In the genomic region with DNA sequence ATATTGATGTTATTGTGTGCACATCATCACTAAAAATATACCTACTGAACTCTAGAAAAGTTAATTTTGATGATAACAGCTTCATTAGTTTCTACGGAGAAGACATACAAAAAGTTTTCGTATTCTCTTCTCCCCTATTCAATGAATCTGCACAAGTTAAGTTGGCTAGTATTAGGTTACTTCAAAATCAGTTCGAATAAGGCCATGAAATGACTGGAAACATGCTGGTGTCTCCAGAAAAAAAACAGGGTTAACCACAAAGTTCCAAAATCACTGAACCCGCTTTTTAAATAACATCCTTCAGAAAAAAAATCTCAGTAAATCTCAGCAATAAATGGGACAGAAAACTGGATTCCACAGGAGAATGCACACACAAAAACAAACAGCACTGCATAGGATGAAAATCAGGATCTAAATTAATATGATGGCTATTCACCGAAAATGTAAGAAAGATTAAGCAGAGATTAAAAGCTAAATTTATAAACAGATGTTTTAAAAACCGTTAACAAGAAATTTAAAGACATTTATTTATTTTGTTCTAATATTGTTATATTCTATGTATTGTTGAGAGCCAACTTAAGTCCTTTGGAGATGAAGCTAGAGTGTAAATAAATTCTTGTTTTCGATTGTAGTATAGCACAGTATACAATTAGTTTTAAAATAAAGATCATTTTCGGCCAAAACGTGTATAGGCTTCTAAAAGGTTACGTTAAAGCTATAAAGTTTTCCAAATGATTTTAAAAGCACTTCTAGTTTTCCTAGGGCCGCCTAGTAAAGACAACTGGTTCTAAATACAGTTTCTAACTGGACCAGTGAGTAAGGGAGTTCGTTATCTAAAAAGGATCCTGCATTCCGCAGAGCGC, we compare ENCODE assay signal across 10 cellular contexts. TPM values are rescaled to one million over a fixed set of nuclear protein-coding genes. Genes with fewer than 3 reads are reported as not detected.
A peak's percentile ranks its signal among the peaks of the same experiment; 100 is the strongest.
DNase-seq lines count a peak whose midpoint lies in the region; ATAC-seq, FAIRE-seq and TF ChIP-seq lines count a peak whose summit lies in the region.
"Had no signal": no experiment of that assay in that cellular context is flagged by ENCODE, and none has a peak within 500 bp of the region (broad histone marks: within the 10 kb centered on the region; RNA-seq: fewer than 3 reads in every experiment).

No MANE protein-coding gene starts in this region.

- no peak for TF ChIP-seq EP300 in A549 (IDR thresholded peaks at IDR 0.05)

- no peak for DNase-seq in A549 (ENCODE audit: low read depth in 1 of 2, low spot score in 1 of 2)
- DNase-seq in Karpas-422: no peak
- DNase-seq in dorsolateral prefrontal cortex: no peak
- no peak for DNase-seq in natural killer cell treated with Interleukin-12 subunit alpha and Interleukin-12 subunit beta and Interleukin-15 and Interleukin-18, amount 100 ng/mL, for 72 hours (ENCODE audit: low spot score)
- no peak for DNase-seq in NCI-H526 treated with DMSO at 0.1 percent for 48 hours (lab: John Stamatoyannopoulos, UW)
- DNase-seq in hepatic stellate cell (ENCODE audit: low spot score): no peak
- no peak for DNase-seq in NAMALWA (ENCODE audit: low spot score)

- intact Hi-C loops in dorsolateral prefrontal cortex (cut with DNase I): loop anchor here (1.0 to 10.0 kb wide), 7 partner anchors 42 to 211 kb away; a partner anchor contains a TSS

- peak; percentile 43 for FAIRE-seq in A549 (lab: Jason Lieb, UNC)
- FAIRE-seq: G401.6 had no signal

- H3K4me3 Mint-ChIP-seq in natural killer cell treated with Interleukin-12 subunit alpha and Interleukin-12 subunit beta and Interleukin-15 and Interleukin-18, amount 100 ng/mL, for 72 hours: peak overlapping the region; percentile 64

- H3K79me2 ChIP-seq in Karpas-422 (ENCODE audit: low read length): no peaks in the 10 kb centered on the region

- no peaks in the 10 kb centered on the region for H3K27me3 ChIP-seq in Karpas-422 (ENCODE audit: low read length)
- H3K27me3 ChIP-seq in dorsolateral prefrontal cortex: no peaks in the 10 kb centered on the region

- ATAC-seq in A549: no peak
- no peak for ATAC-seq in natural killer cell treated with Interleukin-12 subunit alpha and Interleukin-12 subunit beta and Interleukin-15 and Interleukin-18, amount 100 ng/mL, for 72 hours
- ATAC-seq in GM19328 (IDR thresholded peaks at IDR 0.05; ENCODE audit: unreplicated experiment): no peak

- TF ChIP-seq RAD21 in A549 (conservative IDR thresholded peaks at IDR 0.05 in 1 of 2, IDR thresholded peaks at IDR 0.05 in 1 of 2): no peak

- no peak for TF ChIP-seq POLR2A in A549 (IDR thresholded peaks at IDR 0.05; ENCODE audit: low read length)

- H3K36me3 ChIP-seq in Karpas-422 (ENCODE audit: insufficient read depth, low read length): no peaks in the 10 kb centered on the region
- H3K36me3 ChIP-seq: neutrophil had no signal

- WGBS in A549 (ENCODE audit: missing lambda C conversion rate): 37% methylated on average over 14 of the region's 14 CpGs

- TF ChIP-seq CTCF in A549 (IDR thresholded peaks at IDR 0.05): no peak
- TF ChIP-seq CTCF in dorsolateral prefrontal cortex (IDR thresholded peaks at IDR 0.05 in 54 of 56, conservative IDR thresholded peaks at IDR 0.05 in 2 of 56; ENCODE audit: low read depth in 1 of 56, partially characterized antibody in 56 of 56): peak in 4 of 56 donors; percentile 3 to 19 (median 7)

- peak overlapping the region; percentile 85 for H3K4me2 ChIP-seq in A549
- H3K4me2 ChIP-seq in Karpas-422 (ENCODE audit: low read depth, low read length, poor library complexity, severe bottlenecking): peak overlapping the region; percentile 67

- no peaks in the 10 kb centered on the region for H3K36me3 Mint-ChIP-seq in natural killer cell treated with Interleukin-12 subunit alpha and Interleukin-12 subunit beta and Interleukin-15 and Interleukin-18, amount 100 ng/mL, for 72 hours

- no peak overlapping the region for H2AFZ ChIP-seq in Karpas-422 (ENCODE audit: low read length)

- CTCF ChIA-PET in A549 (lab: Yijun Ruan, JAX): interaction anchor here (0.8 to 6.3 kb wide), 17 partner anchors 9 to 207 kb away, joined by 3 to 207 read pairs (median 7); a partner anchor contains a TSS

- H3K9me3 Mint-ChIP-seq in natural killer cell treated with Interleukin-12 subunit alpha and Interleukin-12 subunit beta and Interleukin-15 and Interleukin-18, amount 100 ng/mL, for 72 hours: no peaks in the 10 kb centered on the region

- H3K27ac ChIP-seq in A549 (peak overlapping the region; percentile 65 to 73; a peak in 4 of 6 replicates), Karpas-422 (ENCODE audit: low read length) (no peak overlapping the region), dorsolateral prefrontal cortex (peak overlapping the region; percentile 61 to 97 (median 92))
- H3K27ac ChIP-seq: neutrophil had no signal

- peaks cover 41 to 51% of the 10 kb centered on the region in 2 donors for H3K27me3 Mint-ChIP-seq in natural killer cell treated with Interleukin-12 subunit alpha and Interleukin-12 subunit beta and Interleukin-15 and Interleukin-18, amount 100 ng/mL, for 72 hours

- no peaks in the 10 kb centered on the region for H3K9me2 ChIP-seq in Karpas-422 (replicated peaks; ENCODE audit: insufficient read depth, low read length)

- POLR2A ChIA-PET in A549 (lab: Yijun Ruan, JAX): interaction anchor here (0.5 to 2.0 kb wide), 2 partner anchors 155 to 207 kb away, joined by 3 to 18 read pairs; a partner anchor contains a TSS

- H3K4me1 ChIP-seq in A549: peaks cover 12% of the 10 kb centered on the region; the same call in 1 of the 3 replicates
- peaks cover 7% of the 10 kb centered on the region for H3K4me1 ChIP-seq in Karpas-422 (ENCODE audit: low read length)

- peaks cover 3 to 7% of the 10 kb centered on the region in 2 donors for H3K4me1 Mint-ChIP-seq in natural killer cell treated with Interleukin-12 subunit alpha and Interleukin-12 subunit beta and Interleukin-15 and Interleukin-18, amount 100 ng/mL, for 72 hours (ENCODE audit: low read depth in 2 of 2)

- H3K9ac ChIP-seq in Karpas-422 (ENCODE audit: low read length): no peak overlapping the region

- peak overlapping the region; percentile 73 for H3K4me3 ChIP-seq in A549
- H3K4me3 ChIP-seq in Karpas-422 (ENCODE audit: low read length): peak overlapping the region; percentile 60; the same call in 1 of the 2 replicates
- peak overlapping the region; percentile 53 to 99 (median 87) for H3K4me3 ChIP-seq in dorsolateral prefrontal cortex

- H3K9me3 ChIP-seq in A549 (no peaks in the 10 kb centered on the region), Karpas-422 (ENCODE audit: low read length) (no peaks in the 10 kb centered on the region)
- H3K9me3 ChIP-seq: neutrophil had no signal

- H4K20me1 ChIP-seq in Karpas-422 (ENCODE audit: insufficient read depth, low read depth, low read length): no peaks in the 10 kb centered on the region

- H3K27ac Mint-ChIP-seq in natural killer cell treated with Interleukin-12 subunit alpha and Interleukin-12 subunit beta and Interleukin-15 and Interleukin-18, amount 100 ng/mL, for 72 hours: no peak overlapping the region

TF ChIP-seq in A549, 52 proteins besides CTCF, POLR2A, EP300 and RAD21:
- TF ChIP-seq ZNF302 (CRISPR knock-in tag; IDR thresholded peaks at IDR 0.05): no peak
- TF ChIP-seq, protein P1, sequence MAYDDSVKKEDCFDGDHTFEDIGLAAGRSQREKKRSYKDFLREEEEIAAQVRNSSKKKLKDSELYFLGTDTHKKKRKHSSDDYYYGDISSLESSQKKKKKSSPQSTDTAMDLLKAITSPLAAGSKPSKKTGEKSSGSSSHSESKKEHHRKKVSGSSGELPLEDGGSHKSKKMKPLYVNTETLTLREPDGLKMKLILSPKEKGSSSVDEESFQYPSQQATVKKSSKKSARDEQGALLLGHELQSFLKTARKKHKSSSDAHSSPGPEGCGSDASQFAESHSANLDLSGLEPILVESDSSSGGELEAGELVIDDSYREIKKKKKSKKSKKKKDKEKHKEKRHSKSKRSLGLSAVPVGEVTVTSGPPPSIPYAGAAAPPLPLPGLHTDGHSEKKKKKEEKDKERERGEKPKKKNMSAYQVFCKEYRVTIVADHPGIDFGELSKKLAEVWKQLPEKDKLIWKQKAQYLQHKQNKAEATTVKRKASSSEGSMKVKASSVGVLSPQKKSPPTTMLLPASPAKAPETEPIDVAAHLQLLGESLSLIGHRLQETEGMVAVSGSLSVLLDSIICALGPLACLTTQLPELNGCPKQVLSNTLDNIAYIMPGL (CRISPR knock-in tag; IDR thresholded peaks at IDR 0.05; ENCODE audit: borderline replicate concordance): no peak
- TF ChIP-seq HOXA7 (CRISPR knock-in tag; IDR thresholded peaks at IDR 0.05): no peak
- TF ChIP-seq JUN (IDR thresholded peaks at IDR 0.05): no peak
- TF ChIP-seq RNF2 (IDR thresholded peaks at IDR 0.05; ENCODE audit: borderline replicate concordance, low read depth): 0 out of 2 replicates have a peak, but pooled peaks have one; percentile 5
- TF ChIP-seq, protein P2, sequence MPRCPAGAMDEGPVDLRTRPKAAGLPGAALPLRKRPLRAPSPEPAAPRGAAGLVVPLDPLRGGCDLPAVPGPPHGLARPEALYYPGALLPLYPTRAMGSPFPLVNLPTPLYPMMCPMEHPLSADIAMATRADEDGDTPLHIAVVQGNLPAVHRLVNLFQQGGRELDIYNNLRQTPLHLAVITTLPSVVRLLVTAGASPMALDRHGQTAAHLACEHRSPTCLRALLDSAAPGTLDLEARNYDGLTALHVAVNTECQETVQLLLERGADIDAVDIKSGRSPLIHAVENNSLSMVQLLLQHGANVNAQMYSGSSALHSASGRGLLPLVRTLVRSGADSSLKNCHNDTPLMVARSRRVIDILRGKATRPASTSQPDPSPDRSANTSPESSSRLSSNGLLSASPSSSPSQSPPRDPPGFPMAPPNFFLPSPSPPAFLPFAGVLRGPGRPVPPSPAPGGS (IDR thresholded peaks at IDR 0.05): no peak
- no peak for TF ChIP-seq HOXB13 (CRISPR knock-in tag; IDR thresholded peaks at IDR 0.05; ENCODE audit: low read depth)

RNA-seq across cellular contexts. Expression of a gene that starts 1.0 kb away (rescaled TPM):
- polyA plus RNA-seq in A549 (2011; rRNA removed): 21.7 and 22.2 TPM in 2 replicates
- polyA plus RNA-seq in A549 (2012; cell fraction: cytosol; rRNA removed): 10.8 and 16.7 TPM in 2 replicates
- polyA plus RNA-seq in A549 (2012; cell fraction: nucleus; rRNA removed): 18.7 and 18.8 TPM in 2 replicates
- 5.0 to 5.2 TPM (median 5.1 TPM) in 3 replicates for polyA plus RNA-seq in A549 (2017; fragmentation: RNase III; extraction: RNeasy Plus Mini Kit Qiagen cat#74134 plus additional on column Dnase treatment)
- polyA minus RNA-seq in A549 (2011; rRNA and poly(A)+ RNA removed): 43.8 and 54.6 TPM in 2 replicates
- not detected in 2 replicates for total RNA-seq in Karpas-422 (2014; rRNA removed; shearing (Covaris generic); ENCODE audit: low replicate concordance)
- total RNA-seq in dorsolateral prefrontal cortex: 100 to 1,000 TPM in 1 of 120 experiments, 10 to 100 TPM in 119; 34.4 to 131 (median 58.0) TPM
- under 1 TPM; 0.17 to 0.33 TPM for total RNA-seq in natural killer cell treated with Interleukin-12 subunit alpha and Interleukin-12 subunit beta and Interleukin-15 and Interleukin-18, amount 100 ng/mL, for 72 hours

Comparison
In these comparisons a context has a peak if more than half of its experiments do, and no peak if none do; other contexts are left out.
1. RNA of a gene that starts 1.0 kb away (total RNA-seq): 34.4 to 131 TPM in dorsolateral prefrontal cortex; 0.17 to 0.33 TPM in natural killer cell treated with Interleukin-12 subunit alpha and Interleukin-12 subunit beta and Interleukin-15 and Interleukin-18, amount 100 ng/mL, for 72 hours and not detected in Karpas-422; every median in the first group is over 10 times any median in the second.
2. Peak in every context shown above with its lines, with median percentiles within 50 percentile points of each other: H3K4me3 ChIP-seq.